28 cellular contexts compared by ENCODE assay signal in genomic region chr2:72712977-72713376, GRCh38.
"Had no signal": no experiment of that assay in that cellular context is flagged by ENCODE, and none has a peak within 500 bp of the region (broad histone marks: within the 10 kb centered on the region; RNA-seq: fewer than 3 reads in every experiment).

No MANE protein-coding gene starts in this region.

- H3K4me1 ChIP-seq: colonic mucosa, foreskin keratinocyte, gastrocnemius medialis had no signal

- H3K9me3 ChIP-seq: colonic mucosa, esophagus muscularis mucosa, esophagus squamous epithelium, gastrocnemius medialis, gastroesophageal sphincter, heart left ventricle, heart right ventricle had no signal

- FAIRE-seq: colon, endometrium, endothelial cell of umbilical vein, frontal cortex had no signal

- H3K36me3 ChIP-seq: colonic mucosa, gastrocnemius medialis had no signal

- H3K4me3 ChIP-seq: colonic mucosa, coronary artery, dorsolateral prefrontal cortex, esophagus muscularis mucosa, esophagus squamous epithelium, gastrocnemius medialis, gastroesophageal sphincter, heart left ventricle, heart right ventricle had no signal

- H3K27me3 ChIP-seq: colonic mucosa, dorsolateral prefrontal cortex, esophagus muscularis mucosa, esophagus squamous epithelium, foreskin keratinocyte, gastrocnemius medialis, gastroesophageal sphincter, heart left ventricle, heart right ventricle had no signal

- H3K27ac ChIP-seq: colonic mucosa, coronary artery, dorsolateral prefrontal cortex, epithelial cell of prostate, esophagus muscularis mucosa, esophagus squamous epithelium, foreskin keratinocyte, gastrocnemius medialis, gastroesophageal sphincter, heart left ventricle, heart right ventricle had no signal

- ATAC-seq: effector memory CD8-positive, alpha-beta T cell; esophagus mucosa; foreskin keratinocyte; gastrocnemius medialis; gastroesophageal sphincter; heart left ventricle; heart right ventricle had no signal

- DNase-seq: colonic mucosa; cortex of kidney; dermis blood vessel endothelial cell; dorsolateral prefrontal cortex; effector CD4-positive, alpha-beta T cell; effector CD8-positive, alpha-beta T cell; effector memory CD4-positive, alpha-beta T cell; effector memory CD8-positive, alpha-beta T cell; endodermal cell; erythroblast; esophagus squamous epithelium; foreskin fibroblast; foreskin keratinocyte; foreskin melanocyte; gastrocnemius medialis; glutamatergic neuron; head of caudate nucleus; heart left ventricle; heart right ventricle had no signal
